16 cellular contexts compared by ENCODE assay signal in genomic region chr7:55273186-55273980, GRCh38.
DNase-seq lines count a peak whose midpoint lies in the region; ATAC-seq and TF ChIP-seq lines count a peak whose summit lies in the region.
"Had no signal": no experiment of that assay in that cellular context is flagged by ENCODE, and none has a peak within 500 bp of the region (broad histone marks: within the 10 kb centered on the region; RNA-seq: fewer than 3 reads in every experiment).

No MANE protein-coding gene starts in this region.

- TF ChIP-seq POLR2A in esophagus muscularis mucosa (IDR thresholded peaks at IDR 0.05; ENCODE audit: low read depth) (no peak), GM18505 (IDR thresholded peaks at IDR 0.05; ENCODE audit: borderline replicate concordance, extremely low read depth, insufficient read depth, insufficient read length) (no peak)

- H2BK120ac ChIP-seq in neuronal stem cell (ENCODE audit: low read depth, low read length): no peak overlapping the region

- H4K91ac ChIP-seq in neuronal stem cell (ENCODE audit: low read depth, low read length, poor library complexity): no peak overlapping the region

- no peak overlapping the region for H3K4me3 ChIP-seq in H7 (ENCODE audit: insufficient read depth, low read depth, low read length)
- H3K4me3 ChIP-seq in esophagus muscularis mucosa: no peak overlapping the region
- no peak overlapping the region for H3K4me3 ChIP-seq in neuronal stem cell (ENCODE audit: low read length in 2 of 2)
- H3K4me3 ChIP-seq: GM23248, HAP-1 had no signal

- ATAC-seq in GM18505 (IDR thresholded peaks at IDR 0.05; ENCODE audit: unreplicated experiment) (no peak), HG03175 (IDR thresholded peaks at IDR 0.05; ENCODE audit: unreplicated experiment) (no peak)

- H2BK12ac ChIP-seq in neuronal stem cell (ENCODE audit: low read length): no peak overlapping the region

- H3K9ac ChIP-seq in neuronal stem cell (ENCODE audit: low read depth, low read length, poor library complexity): no peak overlapping the region
- H3K9ac ChIP-seq: GM23248 had no signal

- intact Hi-C loops in esophagus muscularis mucosa (cut with DNase I): no loop called here

- WGBS in esophagus muscularis mucosa: 86% methylated on average over 12 of the region's 14 CpGs
- no CpG with 5 or more reads among the region's 14 CpGs for WGBS in neuronal stem cell (ENCODE audit: extremely low coverage in 2 of 2, insufficient read length in 2 of 2, insufficient replicate concordance in 1 of 2), 2 donors

- H4K8ac ChIP-seq in neuronal stem cell (ENCODE audit: low read depth, low read length): no peak overlapping the region

- no peak overlapping the region for H3K4me2 ChIP-seq in neuronal stem cell (ENCODE audit: insufficient read depth, low read length, poor library complexity, severe bottlenecking)

- H3K23ac ChIP-seq in neuronal stem cell (ENCODE audit: low read depth, low read length, poor library complexity): no peak overlapping the region

- DNase-seq in H7 (peak; percentile 10), esophagus muscularis mucosa (ENCODE audit: extremely low spot score) (peak; percentile 80), neuronal stem cell (ENCODE audit: low spot score) (no peak)
- DNase-seq in activated T-cell treated with anti-CD3 and anti-CD28 coated beads, Interleukin-2, amount 50 U/mL, for 48 hours: no peak
- DNase-seq: C1 segment of cervical spinal cord; Calu3; CD4-positive, alpha-beta memory T cell; COR-L47; DMS53; DMS79 treated with DMSO at 0.1 percent for 48 hours; GF-D8; GM23248; HFFc6 had no signal

- no peak overlapping the region for H3K18ac ChIP-seq in neuronal stem cell (ENCODE audit: low read length)

- H2AK5ac ChIP-seq in neuronal stem cell (ENCODE audit: low read depth, low read length): peak overlapping the region; percentile 26

- no peak overlapping the region for H2BK15ac ChIP-seq in neuronal stem cell (ENCODE audit: low read length)

- no peaks in the 10 kb centered on the region for H3K9me3 ChIP-seq in esophagus muscularis mucosa
- no peaks in the 10 kb centered on the region for H3K9me3 ChIP-seq in neuronal stem cell (replicated peaks in 1 of 2; ENCODE audit: control insufficient read depth in 2 of 2, insufficient read depth in 1 of 2, low read depth in 1 of 2, low read length in 2 of 2)
- H3K9me3 ChIP-seq: HAP-1 had no signal

- no peaks in the 10 kb centered on the region for H3K79me1 ChIP-seq in neuronal stem cell (ENCODE audit: low read depth, low read length)

- TF ChIP-seq EP300 in esophagus muscularis mucosa (IDR thresholded peaks at IDR 0.05): no peak

- H3K27me3 ChIP-seq in H7 (ENCODE audit: control insufficient read depth, insufficient read depth, low read length): no peaks in the 10 kb centered on the region
- peaks cover 0 to 21% (median 0%) of the 10 kb centered on the region in 4 donors for H3K27me3 ChIP-seq in esophagus muscularis mucosa
- H3K27me3 ChIP-seq in neuronal stem cell (ENCODE audit: control insufficient read depth in 3 of 3, insufficient read depth in 3 of 3, low read depth in 1 of 3, low read length in 3 of 3): peaks cover 0 to 31% (median 0%) of the 10 kb centered on the region in 3 experiments

- H3K4ac ChIP-seq in neuronal stem cell (ENCODE audit: low read length): no peak overlapping the region

- no peak overlapping the region for H2BK5ac ChIP-seq in neuronal stem cell (ENCODE audit: low read length)

- H2AFZ ChIP-seq in neuronal stem cell (ENCODE audit: low read length): no peak overlapping the region
- H2AFZ ChIP-seq: GM23248 had no signal

- TF ChIP-seq CTCF in esophagus muscularis mucosa (IDR thresholded peaks at IDR 0.05): no peak

- H3K14ac ChIP-seq in neuronal stem cell (ENCODE audit: low read length): no peak overlapping the region

- H3K36me3 ChIP-seq in H7 (replicated peaks; ENCODE audit: control insufficient read depth, insufficient read depth, low read length) (no peaks in the 10 kb centered on the region), esophagus muscularis mucosa (no peaks in the 10 kb centered on the region), neuronal stem cell (replicated peaks in 1 of 2; ENCODE audit: control insufficient read depth in 2 of 2, insufficient read depth in 2 of 2, low read length in 2 of 2) (no peaks in the 10 kb centered on the region)
- H3K36me3 ChIP-seq: HAP-1 had no signal

- H3K27ac ChIP-seq in esophagus muscularis mucosa (replicated peaks in 1 of 4) (no peak overlapping the region), neuronal stem cell (replicated peaks; ENCODE audit: low read length) (no peak overlapping the region)
- H3K27ac ChIP-seq: GM23248 had no signal

- no peaks in the 10 kb centered on the region for H3K4me1 ChIP-seq in esophagus muscularis mucosa
- no peaks in the 10 kb centered on the region for H3K4me1 ChIP-seq in neuronal stem cell (ENCODE audit: control insufficient read depth in 2 of 2, insufficient read depth in 1 of 2, low read depth in 1 of 2, low read length in 2 of 2)
- H3K4me1 ChIP-seq: HAP-1 had no signal

Comparison
In these comparisons a context has a peak if more than half of its experiments do, and no peak if none do; other contexts are left out.
1. DNase-seq: peak in H7 (single experiment) and esophagus muscularis mucosa (single experiment); none in neuronal stem cell (single experiment) and activated T-cell treated with anti-CD3 and anti-CD28 coated beads, Interleukin-2, amount 50 U/mL, for 48 hours (0 of 2).